Comparison of ENCODE assay signal across 2 cellular contexts in the genomic region with DNA sequence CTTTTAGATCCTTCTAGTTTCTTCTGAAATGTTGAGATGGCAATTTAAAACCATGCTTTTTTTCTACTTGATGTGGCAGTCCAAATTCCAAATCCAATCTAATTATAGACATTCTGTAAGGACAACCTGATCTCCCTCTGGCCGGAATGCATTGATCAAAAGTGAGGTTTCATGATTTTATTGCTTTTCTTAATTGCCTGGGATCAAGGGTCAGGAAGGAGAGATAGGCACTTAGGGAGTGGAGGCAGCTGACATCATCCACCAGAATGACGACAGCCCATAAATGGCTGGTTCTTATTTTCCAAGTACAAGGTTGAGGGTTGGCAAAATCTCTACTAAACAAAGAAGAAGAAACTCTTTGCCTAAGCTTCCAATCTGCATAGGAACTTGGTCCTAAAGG.
TF ChIP-seq lines count a peak whose summit lies in the region.

No MANE protein-coding gene starts in this region.

TF ChIP-seq in HEK293, 187 proteins besides CTCF, POLR2A, EP300 and RAD21 (continued from another document):
- TF ChIP-seq ZNF366 (tag by site-specific recombination; conservative IDR thresholded peaks at IDR 0.05) (peak; percentile 42; the same call in 1 of the 2 replicates), FEZF1 (tag by site-specific recombination; IDR thresholded peaks at IDR 0.05) (peak; percentile 52), SP7 (tag by site-specific recombination; IDR thresholded peaks at IDR 0.05) (peak; percentile 57), ZNF843 (tag by site-specific recombination; IDR thresholded peaks at IDR 0.05) (0 out of 2 replicates have a peak, but pooled peaks have one; percentile 30), TCF7L2 (IDR thresholded peaks at IDR 0.05; ENCODE audit: borderline replicate concordance, low read depth, low read length) (peak; percentile 59), ZNF292 (tag by site-specific recombination; IDR thresholded peaks at IDR 0.05; ENCODE audit: borderline replicate concordance, low read depth) (no peak), ZNF629 (tag by site-specific recombination; IDR thresholded peaks at IDR 0.05) (peak; percentile 71)
- TF ChIP-seq, protein P1, sequence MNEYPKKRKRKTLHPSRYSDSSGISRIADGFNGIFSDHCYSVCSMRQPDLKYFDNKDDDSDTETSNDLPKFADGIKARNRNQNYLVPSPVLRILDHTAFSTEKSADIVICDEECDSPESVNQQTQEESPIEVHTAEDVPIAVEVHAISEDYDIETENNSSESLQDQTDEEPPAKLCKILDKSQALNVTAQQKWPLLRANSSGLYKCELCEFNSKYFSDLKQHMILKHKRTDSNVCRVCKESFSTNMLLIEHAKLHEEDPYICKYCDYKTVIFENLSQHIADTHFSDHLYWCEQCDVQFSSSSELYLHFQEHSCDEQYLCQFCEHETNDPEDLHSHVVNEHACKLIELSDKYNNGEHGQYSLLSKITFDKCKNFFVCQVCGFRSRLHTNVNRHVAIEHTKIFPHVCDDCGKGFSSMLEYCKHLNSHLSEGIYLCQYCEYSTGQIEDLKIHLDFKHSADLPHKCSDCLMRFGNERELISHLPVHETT (tag by site-specific recombination; IDR thresholded peaks at IDR 0.05), result no peak
- TF ChIP-seq, protein P2, sequence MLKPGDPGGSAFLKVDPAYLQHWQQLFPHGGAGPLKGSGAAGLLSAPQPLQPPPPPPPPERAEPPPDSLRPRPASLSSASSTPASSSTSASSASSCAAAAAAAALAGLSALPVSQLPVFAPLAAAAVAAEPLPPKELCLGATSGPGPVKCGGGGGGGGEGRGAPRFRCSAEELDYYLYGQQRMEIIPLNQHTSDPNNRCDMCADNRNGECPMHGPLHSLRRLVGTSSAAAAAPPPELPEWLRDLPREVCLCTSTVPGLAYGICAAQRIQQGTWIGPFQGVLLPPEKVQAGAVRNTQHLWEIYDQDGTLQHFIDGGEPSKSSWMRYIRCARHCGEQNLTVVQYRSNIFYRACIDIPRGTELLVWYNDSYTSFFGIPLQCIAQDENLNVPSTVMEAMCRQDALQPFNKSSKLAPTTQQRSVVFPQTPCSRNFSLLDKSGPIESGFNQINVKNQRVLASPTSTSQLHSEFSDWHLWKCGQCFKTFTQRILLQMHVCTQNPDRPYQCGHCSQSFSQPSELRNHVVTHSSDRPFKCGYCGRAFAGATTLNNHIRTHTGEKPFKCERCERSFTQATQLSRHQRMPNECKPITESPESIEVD (tag by site-specific recombination; IDR thresholded peaks at IDR 0.05), result peak; percentile 54

TF ChIP-seq in K562, 482 proteins besides CTCF, POLR2A, EP300 and RAD21 (continued from another document):
- TF ChIP-seq HIVEP1 (CRISPR knock-in tag; IDR thresholded peaks at IDR 0.05) (no peak), NR2C1 (IDR thresholded peaks at IDR 0.05) (no peak), NR2C1 (tag; IDR thresholded peaks at IDR 0.05) (0 out of 2 replicates have a peak, but pooled peaks have one; percentile 19), CXXC5 (CRISPR knock-in tag; IDR thresholded peaks at IDR 0.05) (no peak), RNF219 (CRISPR knock-in tag; IDR thresholded peaks at IDR 0.05) (no peak), ARID4B (CRISPR knock-in tag; IDR thresholded peaks at IDR 0.05) (no peak), CEBPG (CRISPR knock-in tag; IDR thresholded peaks at IDR 0.05) (no peak), CEBPG (tag; conservative IDR thresholded peaks at IDR 0.05 in 1 of 2, IDR thresholded peaks at IDR 0.05 in 1 of 2) (0 out of 4 replicates have a peak, but pooled peaks of 1 of the 2 experiments have one; percentile 19)
- TF ChIP-seq, protein P3, sequence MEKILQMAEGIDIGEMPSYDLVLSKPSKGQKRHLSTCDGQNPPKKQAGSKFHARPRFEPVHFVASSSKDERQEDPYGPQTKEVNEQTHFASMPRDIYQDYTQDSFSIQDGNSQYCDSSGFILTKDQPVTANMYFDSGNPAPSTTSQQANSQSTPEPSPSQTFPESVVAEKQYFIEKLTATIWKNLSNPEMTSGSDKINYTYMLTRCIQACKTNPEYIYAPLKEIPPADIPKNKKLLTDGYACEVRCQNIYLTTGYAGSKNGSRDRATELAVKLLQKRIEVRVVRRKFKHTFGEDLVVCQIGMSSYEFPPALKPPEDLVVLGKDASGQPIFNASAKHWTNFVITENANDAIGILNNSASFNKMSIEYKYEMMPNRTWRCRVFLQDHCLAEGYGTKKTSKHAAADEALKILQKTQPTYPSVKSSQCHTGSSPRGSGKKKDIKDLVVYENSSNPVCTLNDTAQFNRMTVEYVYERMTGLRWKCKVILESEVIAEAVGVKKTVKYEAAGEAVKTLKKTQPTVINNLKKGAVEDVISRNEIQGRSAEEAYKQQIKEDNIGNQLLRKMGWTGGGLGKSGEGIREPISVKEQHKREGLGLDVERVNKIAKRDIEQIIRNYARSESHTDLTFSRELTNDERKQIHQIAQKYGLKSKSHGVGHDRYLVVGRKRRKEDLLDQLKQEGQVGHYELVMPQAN (IDR thresholded peaks at IDR 0.05; ENCODE audit: borderline replicate concordance), result no peak
- TF ChIP-seq, protein P4, sequence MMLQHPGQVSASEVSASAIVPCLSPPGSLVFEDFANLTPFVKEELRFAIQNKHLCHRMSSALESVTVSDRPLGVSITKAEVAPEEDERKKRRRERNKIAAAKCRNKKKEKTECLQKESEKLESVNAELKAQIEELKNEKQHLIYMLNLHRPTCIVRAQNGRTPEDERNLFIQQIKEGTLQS (IDR thresholded peaks at IDR 0.05), result peak; percentile 49; the same call in 1 of the 2 replicates
- TF ChIP-seq, protein P4 (CRISPR knock-in tag; conservative IDR thresholded peaks at IDR 0.05), result no peak
